Comparison of ENCODE assay signal across 11 cellular contexts in the genomic region with DNA sequence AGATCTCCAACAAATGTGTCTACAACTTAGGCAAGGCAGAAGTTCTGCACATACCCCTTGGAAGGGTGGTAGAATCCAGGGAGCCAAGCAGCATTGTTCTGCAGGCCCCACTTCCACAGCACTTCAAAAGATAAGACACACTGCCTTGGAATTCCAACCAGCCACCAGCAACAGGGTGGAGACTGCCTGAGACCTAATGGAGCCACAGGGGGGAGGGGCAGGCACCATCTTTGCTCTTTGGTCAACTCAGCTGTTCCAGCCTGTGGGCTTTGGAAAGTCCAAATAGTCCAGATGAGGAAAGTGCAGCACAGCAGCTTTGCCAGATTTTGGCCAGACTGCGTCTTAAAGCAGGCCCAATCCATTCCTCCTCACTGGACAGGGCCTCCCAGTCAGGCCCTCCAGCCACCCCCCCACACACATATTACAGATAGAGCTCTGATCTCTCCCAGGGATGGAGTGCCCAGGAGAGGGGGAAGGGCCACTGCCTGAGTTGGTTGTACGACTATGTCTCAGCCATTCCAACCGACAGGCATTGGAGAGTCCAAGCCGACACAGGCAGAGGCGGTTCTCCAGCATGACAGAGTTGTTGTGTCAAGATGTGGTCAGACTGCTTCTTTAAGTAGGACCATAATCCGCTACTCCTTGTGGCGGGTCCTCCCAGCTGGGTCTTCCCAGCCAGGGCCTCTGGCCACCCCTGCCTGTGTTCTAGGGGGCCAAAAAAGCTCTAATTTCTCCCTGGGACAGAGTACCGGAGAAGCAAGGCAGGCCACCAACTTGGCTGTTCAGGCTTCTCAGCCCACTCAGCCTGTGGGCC.
"Had no signal": no experiment of that assay in that cellular context is flagged by ENCODE, and none has a peak within 500 bp of the region (broad histone marks: within the 10 kb centered on the region; RNA-seq: fewer than 3 reads in every experiment).

No MANE protein-coding gene starts in this region.

- H3K27me3 ChIP-seq: esophagus squamous epithelium, heart left ventricle, ovary, testis had no signal

- H3K27ac ChIP-seq: esophagus squamous epithelium, heart left ventricle, ovary, testis had no signal

- H3K36me3 ChIP-seq: esophagus squamous epithelium, heart left ventricle, ovary had no signal

- ATAC-seq: activated T-cell treated with anti-CD3 and anti-CD28 coated beads, Interleukin-2, amount 50 U/mL, for 4 hours; heart left ventricle; stimulated activated naive CD8-positive, alpha-beta T cell treated with anti-CD3 and anti-CD28 coated beads, Interleukin-15, amount 100 ng/mL, for 72 hours had no signal

- H3K9me3 ChIP-seq: esophagus squamous epithelium, ovary, testis had no signal

- DNase-seq: activated B cell treated with CpG ODN at 0.5 μM for 24 hours; activated gamma-delta T cell treated with Interleukin-2 at 50 U/mL for 16 hours; activated naive CD8-positive, alpha-beta T cell treated with anti-CD3 and anti-CD28 coated beads for 36 hours; activated T-cell treated with anti-CD3 and anti-CD28 coated beads, Interleukin-2, amount 50 U/mL, for 4 hours; esophagus squamous epithelium; heart left ventricle; ovary; stimulated activated CD4-positive, alpha-beta T cell treated with anti-CD3 and anti-CD28 coated beads, Interleukin-2, amount 100 ng/mL, for 48 hours; stimulated activated naive CD8-positive, alpha-beta T cell treated with anti-CD3 and anti-CD28 coated beads, Interleukin-15, amount 100 ng/mL, for 72 hours; T-helper 2 cell; testis had no signal

- H3K4me1 ChIP-seq: esophagus squamous epithelium, testis had no signal

- H3K4me3 ChIP-seq: esophagus squamous epithelium, heart left ventricle, ovary, testis had no signal
